1 cellular context compared by ENCODE assay signal in genomic region chr5:132424167-132424935, GRCh38.
TF ChIP-seq lines count a peak whose summit lies in the region.

No MANE protein-coding gene starts in this region.

TF ChIP-seq in GM12878, 131 proteins besides CTCF, POLR2A, EP300 and RAD21 (continued from another document):
- TF ChIP-seq ZNF687 (IDR thresholded peaks at IDR 0.05) = peak; percentile 14
- TF ChIP-seq MXI1 (IDR thresholded peaks at IDR 0.05; ENCODE audit: low read depth, low read length) = no peak
- TF ChIP-seq RELB (IDR thresholded peaks at IDR 0.05; ENCODE audit: low read depth) = no peak
- TF ChIP-seq MAX (IDR thresholded peaks at IDR 0.05; ENCODE audit: low read depth, low read length) = no peak
- no peak for TF ChIP-seq NFYA (IDR thresholded peaks at IDR 0.05; ENCODE audit: borderline replicate concordance, low read depth, low read length)
- no peak for TF ChIP-seq REST (IDR thresholded peaks at IDR 0.05; ENCODE audit: low read depth, low read length)
TF ChIP-seq in GM12878: peak in this region for 1.
